7 cellular contexts compared by ENCODE assay signal in the genomic region with DNA sequence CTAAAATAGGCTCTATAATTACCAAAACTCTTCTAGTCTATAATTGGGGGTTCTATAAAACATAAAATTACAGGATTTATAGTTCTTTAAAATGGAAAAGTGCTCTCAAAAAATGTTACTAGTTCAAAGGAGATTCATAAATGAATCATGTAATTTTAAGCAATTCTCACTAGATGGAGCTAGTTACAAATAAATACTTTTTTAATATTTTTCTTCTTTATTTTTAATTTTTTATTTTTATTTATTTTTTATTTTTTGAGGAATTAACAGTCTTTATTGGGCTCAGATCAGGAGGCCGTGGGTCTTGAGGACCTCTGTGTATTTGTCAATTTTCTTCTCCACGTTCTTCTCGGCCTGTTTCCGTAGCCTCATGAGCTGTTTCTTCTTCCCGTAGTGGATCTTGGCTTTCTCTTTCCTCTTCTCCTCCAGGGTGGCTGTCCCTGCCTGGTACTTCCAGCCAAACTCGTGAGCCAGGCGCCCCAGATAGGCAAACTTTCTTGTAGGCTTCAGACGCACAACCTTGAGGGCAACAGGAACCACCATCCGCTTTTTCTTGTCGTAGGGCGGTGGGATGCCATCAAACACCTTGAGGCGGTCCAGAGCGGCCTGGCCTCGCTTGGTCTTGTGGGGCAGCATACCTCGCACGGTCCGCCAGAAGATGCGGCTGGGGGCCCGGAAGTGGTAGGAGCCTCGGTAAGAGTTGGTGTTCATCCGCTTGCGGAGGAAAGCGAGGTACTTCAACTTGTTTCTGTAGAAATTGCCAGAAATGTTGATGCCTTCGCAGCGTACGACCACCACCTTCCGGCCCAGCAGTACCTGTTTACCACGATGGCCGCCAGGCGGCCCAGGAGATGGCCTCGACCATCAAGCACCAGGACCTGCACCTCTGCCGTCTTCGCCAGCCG.
DNase-seq lines count a peak whose midpoint lies in the region; ATAC-seq and TF ChIP-seq lines count a peak whose summit lies in the region.
"Not testable (repeated sequence)": the region's sequence is repeated elsewhere in the genome, so short reads cannot be mapped to it uniquely, and the experiment has no call there.

No MANE protein-coding gene starts in this region.

- H3K4me1 ChIP-seq in heart right ventricle: not testable (repeated sequence)

- DNase-seq in DMS153 treated with DMSO at 0.1 percent for 48 hours (lab: John Stamatoyannopoulos, UW; ENCODE audit: unreplicated experiment) (peak; percentile 27), RKO (ENCODE audit: low spot score) (peak; percentile 46), choroid plexus epithelial cell (ENCODE audit: low read depth) (peak; percentile 17)
- DNase-seq in activated CD8-positive, alpha-beta memory T cell treated with anti-CD3 and anti-CD28 coated beads, Interleukin-2, amount 50 U/mL, for 48 hours: peak; percentile 57
- not testable (repeated sequence) for DNase-seq in heart right ventricle; retinal pigment epithelial cell (ENCODE audit: low read depth)

- not testable (repeated sequence) for H3K27me3 Mint-ChIP-seq in IgD-negative memory B cell

- TF ChIP-seq CTCF in choroid plexus epithelial cell (conservative IDR thresholded peaks at IDR 0.05; ENCODE audit: low read depth, low read length) (peak; percentile 29), heart right ventricle (IDR thresholded peaks at IDR 0.05) (peak in 7 of 9 donors; percentile 26 to 57 (median 39)), retinal pigment epithelial cell (conservative IDR thresholded peaks at IDR 0.05; ENCODE audit: low read depth, low read length) (peak; percentile 16)

- intact Hi-C loops in heart right ventricle (cut with DNase I): not testable (repeated sequence)

- WGBS in heart right ventricle, 2 donors: 63 to 69% methylated on average over 34 of the region's 34 CpGs

- H3K36me3 ChIP-seq in heart right ventricle: not testable (repeated sequence)

- not testable (repeated sequence) for ATAC-seq in heart right ventricle

- peaks cover 0 to 20% (median 9%) of the 10 kb centered on the region in 7 donors for H3K27me3 ChIP-seq in heart right ventricle

- H3K4me1 Mint-ChIP-seq in IgD-negative memory B cell: not testable (repeated sequence)

- H3K9me3 ChIP-seq in heart right ventricle: not testable (repeated sequence)

- H3K4me3 ChIP-seq in choroid plexus epithelial cell (ENCODE audit: low read depth, low read length) (peak overlapping the region; percentile 29), heart right ventricle (peak overlapping the region in 7 of 10 donors; percentile 10 to 43 (median 33))
- H3K4me3 ChIP-seq in retinal pigment epithelial cell (ENCODE audit: low read length): not testable (repeated sequence)

- not testable (repeated sequence) for H3K9me3 Mint-ChIP-seq in IgD-negative memory B cell

- not testable (repeated sequence) for H3K27ac ChIP-seq in heart right ventricle

- not testable (repeated sequence) for H3K27ac Mint-ChIP-seq in IgD-negative memory B cell

- not testable (repeated sequence) for H3K36me3 Mint-ChIP-seq in IgD-negative memory B cell

- peak overlapping the region; percentile 29 to 86 (median 60) for H3K4me3 Mint-ChIP-seq in IgD-negative memory B cell
